Comparison of ENCODE assay signal across 13 cellular contexts in genomic region chr5:91305640-91306039, GRCh38.
"Had no signal": no experiment of that assay in that cellular context is flagged by ENCODE, and none has a peak within 500 bp of the region (broad histone marks: within the 10 kb centered on the region; RNA-seq: fewer than 3 reads in every experiment).

No MANE protein-coding gene starts in this region.

- H3K27me3 Mint-ChIP-seq: activated CD4-positive, alpha-beta T cell treated with anti-CD3 and anti-CD28 coated beads, Interleukin-2, amount 10 ng/mL, durations not matched to agents 7 days and 5 days; naive thymus-derived CD8-positive, alpha-beta T cell; stimulated activated naive CD8-positive, alpha-beta T cell treated with anti-CD3 and anti-CD28 coated beads, Interleukin-15, amount 100 ng/mL, for 72 hours had no signal

- DNase-seq: activated CD4-positive, alpha-beta T cell treated with anti-CD3 and anti-CD28 coated beads, Interleukin-2, amount 10 ng/mL, durations not matched to agents 7 days and 5 days; activated naive CD4-positive, alpha-beta T cell treated with Interleukin-2 at 50 U/mL for 16 hours; adrenal gland; islet precursor cell; mucosa of descending colon; naive thymus-derived CD8-positive, alpha-beta T cell; nucleus accumbens; stimulated activated CD4-positive, alpha-beta T cell treated with anti-CD3 and anti-CD28 coated beads, Interleukin-1b, Interleukin-23, amount 100 ng/mL, for 48 hours; stimulated activated naive CD8-positive, alpha-beta T cell treated with anti-CD3 and anti-CD28 coated beads, Interleukin-15, amount 100 ng/mL, for 72 hours; T-helper 9 cell; thyroid gland had no signal

- H3K4me3 Mint-ChIP-seq: activated CD4-positive, alpha-beta T cell treated with anti-CD3 and anti-CD28 coated beads, Interleukin-2, amount 10 ng/mL, durations not matched to agents 7 days and 5 days; naive thymus-derived CD8-positive, alpha-beta T cell; stimulated activated naive CD8-positive, alpha-beta T cell treated with anti-CD3 and anti-CD28 coated beads, Interleukin-15, amount 100 ng/mL, for 72 hours had no signal

- H3K9me3 Mint-ChIP-seq: activated CD4-positive, alpha-beta T cell treated with anti-CD3 and anti-CD28 coated beads, Interleukin-2, amount 10 ng/mL, durations not matched to agents 7 days and 5 days; naive thymus-derived CD8-positive, alpha-beta T cell had no signal

- H3K27ac ChIP-seq: adrenal gland, cardiac muscle cell, hepatocyte had no signal

- H3K27me3 ChIP-seq: adrenal gland, cardiac muscle cell, hepatocyte, thyroid gland had no signal

- H3K36me3 Mint-ChIP-seq: naive thymus-derived CD8-positive, alpha-beta T cell had no signal

- H3K4me2 ChIP-seq: hepatocyte had no signal

- H3K79me2 ChIP-seq: hepatocyte had no signal

- H3K4me3 ChIP-seq: adrenal gland, cardiac muscle cell, hepatocyte, mucosa of descending colon, thyroid gland had no signal

- H3K9me3 ChIP-seq: adrenal gland, mucosa of descending colon, thyroid gland had no signal

- H2AFZ ChIP-seq: hepatocyte had no signal

- H3K36me3 ChIP-seq: adrenal gland, cardiac muscle cell, thyroid gland had no signal

- H3K27ac Mint-ChIP-seq: stimulated activated naive CD8-positive, alpha-beta T cell treated with anti-CD3 and anti-CD28 coated beads, Interleukin-15, amount 100 ng/mL, for 72 hours had no signal

- H3K4me1 ChIP-seq: adrenal gland had no signal
